ENCODE assay signal across 8 cellular contexts in the genomic region with DNA sequence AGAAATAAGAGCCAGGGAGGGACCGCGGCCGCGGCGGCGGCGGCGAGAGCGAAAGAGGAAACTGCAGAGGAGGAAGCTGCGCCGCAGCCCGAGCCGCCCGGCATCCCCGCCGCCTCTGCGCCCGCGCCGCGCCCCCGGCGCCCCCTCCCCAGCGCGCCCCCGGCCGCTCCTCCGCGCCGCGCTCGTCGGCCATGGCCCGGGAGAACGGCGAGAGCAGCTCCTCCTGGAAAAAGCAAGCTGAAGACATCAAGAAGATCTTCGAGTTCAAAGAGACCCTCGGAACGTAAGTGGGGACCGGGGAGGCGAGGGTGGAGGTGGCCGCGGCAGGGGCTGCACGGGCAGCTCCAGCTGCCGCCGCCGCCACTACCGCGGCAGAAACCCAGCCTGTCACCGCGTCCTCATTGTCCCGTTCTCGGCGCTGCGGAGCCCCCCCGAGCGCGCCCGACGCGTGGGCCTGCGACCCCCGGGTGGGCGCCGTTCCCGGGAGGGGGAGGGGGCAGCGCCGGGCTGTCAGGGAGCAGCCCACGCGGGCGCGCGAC. TPM values are rescaled to one million over a fixed set of nuclear protein-coding genes. Genes with fewer than 3 reads are reported as not detected.
DNase-seq lines count a peak whose midpoint lies in the region; ATAC-seq and TF ChIP-seq lines count a peak whose summit lies in the region.

No MANE protein-coding gene starts in this region.

- no peak for TF ChIP-seq CTCF in C4-2B (conservative IDR thresholded peaks at IDR 0.05)

- ATAC-seq in GM21360 (IDR thresholded peaks at IDR 0.05; ENCODE audit: unreplicated experiment) (peak; percentile 1), HG03025 (IDR thresholded peaks at IDR 0.05; ENCODE audit: low FRiP score, unreplicated experiment) (no peak)

- in situ Hi-C loops in KBM-7 (cut with MboI; ENCODE audit: low pct_unique_long_range_greater_than_20kb, low sequenced_read_pairs): no loop called here

- H3K9me3 ChIP-seq in ectodermal cell (ENCODE audit: control insufficient read depth, low read length) (no peaks in the 10 kb centered on the region), neuron (ENCODE audit: low read length) (no peaks in the 10 kb centered on the region)

- peak overlapping the region; percentile 56 for H2AFZ ChIP-seq in neuron (ENCODE audit: low read depth, low read length)

- H3K4me3 ChIP-seq in ectodermal cell (ENCODE audit: insufficient read depth, low read depth, low read length) (peak overlapping the region; percentile 77), neuron (ENCODE audit: low read length) (peak overlapping the region; percentile 63)

- peaks cover 35% of the 10 kb centered on the region for H3K27me3 ChIP-seq in ectodermal cell (ENCODE audit: control insufficient read depth, insufficient read depth, low read length, poor library complexity, severe bottlenecking)
- no peaks in the 10 kb centered on the region for H3K27me3 ChIP-seq in neuron (ENCODE audit: insufficient read depth, low read length)

- peaks cover 8% of the 10 kb centered on the region for H3K4me1 ChIP-seq in ectodermal cell (ENCODE audit: control insufficient read depth, insufficient read depth, low read length)
- peaks cover 20% of the 10 kb centered on the region for H3K4me1 ChIP-seq in neuron (ENCODE audit: insufficient read depth, low read length)

- 0% methylated on average over 73 of the region's 73 CpGs for WGBS in ectodermal cell, 2 experiments

- peak overlapping the region; percentile 21 for H3K27ac ChIP-seq in C4-2B
- no peak overlapping the region for H3K27ac ChIP-seq in ectodermal cell (ENCODE audit: insufficient read depth, low read depth, low read length, poor library complexity, severe bottlenecking)

- H3K36me3 ChIP-seq in ectodermal cell (ENCODE audit: control insufficient read depth, insufficient read depth, low read length) (no peaks in the 10 kb centered on the region), neuron (ENCODE audit: insufficient read depth, low read length) (no peaks in the 10 kb centered on the region)

- DNase-seq in KBM-7: peak; percentile 92
- DNase-seq in superior temporal gyrus (ENCODE audit: extremely low spot score): no peak
- no peak for DNase-seq in stimulated activated CD4-positive, alpha-beta T cell treated with anti-CD3 and anti-CD28 coated beads, Interleukin-12 subunit alpha, Interleukin-12 subunit beta, amount 100 ng/mL, for 4 hours

RNA-seq across cellular contexts. Expression of gene CAMK1D, which starts 0.3 kb away (rescaled TPM):
- polyA plus RNA-seq in ectodermal cell (2013, experiment 1 of 4): 8.1 TPM
- polyA plus RNA-seq in ectodermal cell (2013, experiment 2 of 4): 9.1 TPM
- polyA plus RNA-seq in ectodermal cell (2013, experiment 3 of 4): 6.6 TPM
- polyA plus RNA-seq in ectodermal cell (2013, experiment 4 of 4): 6.3 TPM
